ENCODE assay signal across 36 cellular contexts in genomic region chr2:186523781-186524180, GRCh38. TPM values are rescaled to one million over a fixed set of nuclear protein-coding genes. Genes with fewer than 3 reads are reported as not detected.
DNase-seq lines count a peak whose midpoint lies in the region; ATAC-seq, FAIRE-seq and TF ChIP-seq lines count a peak whose summit lies in the region.
"Had no signal": no experiment of that assay in that cellular context is flagged by ENCODE, and none has a peak within 500 bp of the region (broad histone marks: within the 10 kb centered on the region; RNA-seq: fewer than 3 reads in every experiment).

No MANE protein-coding gene starts in this region.

- no peaks in the 10 kb centered on the region for H3K27me3 ChIP-seq in foreskin keratinocyte
- H3K27me3 ChIP-seq: cardiac muscle cell, heart right ventricle, pancreas, right atrium auricular region, testis had no signal

- H3K9me3 Mint-ChIP-seq in nephron, result peaks cover 12% of the 10 kb centered on the region
- H3K9me3 Mint-ChIP-seq: natural killer cell treated with Interleukin-12 subunit alpha and Interleukin-12 subunit beta and Interleukin-15 and Interleukin-18, amount 100 ng/mL, for 72 hours had no signal

- H3K27ac Mint-ChIP-seq in nephron, result peak overlapping the region; percentile 62 to 96 (median 85)
- H3K27ac Mint-ChIP-seq: activated naive CD8-positive, alpha-beta T cell treated with anti-CD3 and anti-CD28 coated beads for 36 hours; natural killer cell treated with Interleukin-12 subunit alpha and Interleukin-12 subunit beta and Interleukin-15 and Interleukin-18, amount 100 ng/mL, for 72 hours had no signal

- H3K4me3 Mint-ChIP-seq in nephron, result no peak overlapping the region
- H3K4me3 Mint-ChIP-seq: activated naive CD8-positive, alpha-beta T cell treated with anti-CD3 and anti-CD28 coated beads for 36 hours; natural killer cell treated with Interleukin-12 subunit alpha and Interleukin-12 subunit beta and Interleukin-15 and Interleukin-18, amount 100 ng/mL, for 72 hours had no signal

- no peaks in the 10 kb centered on the region for H3K4me1 ChIP-seq in foreskin keratinocyte
- H3K4me1 ChIP-seq: lower lobe of right lung, pancreas, testis had no signal

- no peaks in the 10 kb centered on the region for H3K27me3 Mint-ChIP-seq in nephron (ENCODE audit: low read depth)
- H3K27me3 Mint-ChIP-seq: activated naive CD8-positive, alpha-beta T cell treated with anti-CD3 and anti-CD28 coated beads for 36 hours; natural killer cell treated with Interleukin-12 subunit alpha and Interleukin-12 subunit beta and Interleukin-15 and Interleukin-18, amount 100 ng/mL, for 72 hours had no signal

- no peak overlapping the region for H3K27ac ChIP-seq in foreskin keratinocyte
- H3K27ac ChIP-seq: cardiac muscle cell, coronary artery, epithelial cell of prostate, heart right ventricle, lower lobe of right lung, pancreas, right atrium auricular region, testis, WERI-Rb-1 had no signal

- ATAC-seq in HG03196 (IDR thresholded peaks at IDR 0.05; ENCODE audit: unreplicated experiment), result no peak
- no peak for ATAC-seq in foreskin keratinocyte
- ATAC-seq: lower lobe of right lung; mucosa of descending colon; natural killer cell treated with Interleukin-12 subunit alpha and Interleukin-12 subunit beta and Interleukin-15 and Interleukin-18, amount 100 ng/mL, for 72 hours; pancreas; PC-3 had no signal

- H3K4me1 Mint-ChIP-seq in nephron, result peaks cover 35% of the 10 kb centered on the region
- H3K4me1 Mint-ChIP-seq: activated naive CD8-positive, alpha-beta T cell treated with anti-CD3 and anti-CD28 coated beads for 36 hours had no signal

- H3K36me3 Mint-ChIP-seq in nephron (ENCODE audit: low read depth), result peaks cover 52% of the 10 kb centered on the region

- peak; percentile 19 for DNase-seq in AG20443 (ENCODE audit: low spot score)
- DNase-seq in foreskin keratinocyte, result no peak
- DNase-seq in RKO (ENCODE audit: low spot score), result no peak
- DNase-seq: activated CD4-positive, alpha-beta T cell treated with anti-CD3 and anti-CD28 coated beads for 48 hours; activated effector memory CD4-positive, alpha-beta T cell treated with Interleukin-2 at 50 U/mL for 16 hours; activated naive CD8-positive, alpha-beta T cell treated with anti-CD3 and anti-CD28 coated beads for 36 hours; aorta; effector CD8-positive, alpha-beta T cell; GDM1; heart right ventricle; Kasumi-1; kidney; lower lobe of right lung; mucosa of descending colon; NCI-H1417 treated with DMSO at 0.1 percent for 48 hours; NCI-H2029 treated with DMSO at 0.1 percent for 48 hours; NCI-H526; NK-92 treated with Interleukin-12 subunit alpha and Interleukin-12 subunit beta, amount 100 ng/mL, for 24 hours; pancreas; PC-3; SIG-M5; small intestine; stimulated activated naive CD4-positive, alpha-beta T cell treated with Interleukin-2 at 50 U/mL for 16 hours; T1000; testis; WERI-Rb-1 had no signal

- TF ChIP-seq CTCF in nephron (IDR thresholded peaks at IDR 0.05; ENCODE audit: unreplicated experiment in 3 of 3) (no peak), foreskin keratinocyte (conservative IDR thresholded peaks at IDR 0.05) (no peak)

- FAIRE-seq in endometrium (lab: Jason Lieb, UNC), result peak; percentile 39
- FAIRE-seq: frontal cortex, kidney, pancreas, small intestine had no signal

TF ChIP-seq in PFSK-1, 5 proteins besides CTCF, POLR2A, EP300 and RAD21:
- TF ChIP-seq FOXP2 (optimal IDR thresholded peaks at IDR 0.05; ENCODE audit: borderline replicate concordance, extremely low read depth, extremely low read length, insufficient read depth) (no peak), POLR2AphosphoS5 (IDR thresholded peaks at IDR 0.05; ENCODE audit: low read depth, low read length) (peak; percentile 41; the same call in 1 of the 2 replicates)

RNA-seq across cellular contexts. Expression of gene ZC3H15, which starts 37.7 kb away (rescaled TPM):
- polyA plus RNA-seq in PFSK-1 (2012; ENCODE audit: insufficient read length, low read depth), result 104 TPM
- 89.8 and 98.0 TPM in 2 replicates for total RNA-seq in foreskin keratinocyte
- 56.3 and 65.0 TPM in 2 replicates for polyA plus RNA-seq in foreskin keratinocyte
